In genomic region chr4:167000141-167000852, GRCh38 we compare ENCODE assay signal across 27 cellular contexts.
DNase-seq lines count a peak whose midpoint lies in the region; ATAC-seq and TF ChIP-seq lines count a peak whose summit lies in the region.
"Had no signal": no experiment of that assay in that cellular context is flagged by ENCODE, and none has a peak within 500 bp of the region (broad histone marks: within the 10 kb centered on the region; RNA-seq: fewer than 3 reads in every experiment).

No MANE protein-coding gene starts in this region.

- H4K20me1 ChIP-seq in OCI-LY3 (ENCODE audit: insufficient read depth, low read length): no peaks in the 10 kb centered on the region

- H3K36me3 ChIP-seq in breast epithelium: no peaks in the 10 kb centered on the region
- no peaks in the 10 kb centered on the region for H3K36me3 ChIP-seq in OCI-LY3 (replicated peaks; ENCODE audit: low read depth, low read length)
- H3K36me3 ChIP-seq: heart right ventricle, upper lobe of left lung had no signal

- no peak overlapping the region for H3K9ac ChIP-seq in OCI-LY3 (ENCODE audit: low read length)
- H3K9ac ChIP-seq: KMS-11 had no signal

- ATAC-seq in HG02623 (IDR thresholded peaks at IDR 0.05; ENCODE audit: unreplicated experiment) (no peak), GM19324 (IDR thresholded peaks at IDR 0.05; ENCODE audit: low FRiP score, unreplicated experiment) (no peak), GM19455 (IDR thresholded peaks at IDR 0.05; ENCODE audit: unreplicated experiment) (no peak), GM19035 (IDR thresholded peaks at IDR 0.05; ENCODE audit: unreplicated experiment) (no peak)
- ATAC-seq: heart right ventricle, left colon, Right ventricle myocardium inferior had no signal

- TF ChIP-seq POLR2A in breast epithelium (IDR thresholded peaks at IDR 0.05): no peak

- no peak overlapping the region for H3K4me3 Mint-ChIP-seq in MCF 10A (ENCODE audit: unreplicated experiment)
- H3K4me3 Mint-ChIP-seq: activated B cell treated with CpG ODN at 0.5 μM for 24 hours; activated naive CD4-positive, alpha-beta T cell treated with anti-CD3 and anti-CD28 coated beads, Interleukin-2, amount 10 ng/mL, durations not matched to agents 7 days and 5 days; activated T-helper 1 cell treated with anti-CD3 and anti-CD28 coated beads, Interleukin-12 subunit alpha, Interleukin-12 subunit beta, Interleukin-2, Interleukin-4 antibody, amounts not matched to agents 30 ng/mL and 10 ng/mL and 1 ng/mL, durations not matched to agents 14 hours and 24 hours and 36 hours; B cell had no signal

- H3K9me3 Mint-ChIP-seq in MCF 10A (ENCODE audit: unreplicated experiment): no peaks in the 10 kb centered on the region
- H3K9me3 Mint-ChIP-seq: activated B cell treated with CpG ODN at 0.5 μM for 24 hours; activated naive CD4-positive, alpha-beta T cell treated with anti-CD3 and anti-CD28 coated beads, Interleukin-2, amount 10 ng/mL, durations not matched to agents 7 days and 5 days; activated T-helper 1 cell treated with anti-CD3 and anti-CD28 coated beads, Interleukin-12 subunit alpha, Interleukin-12 subunit beta, Interleukin-2, Interleukin-4 antibody, amounts not matched to agents 30 ng/mL and 10 ng/mL and 1 ng/mL, durations not matched to agents 14 hours and 24 hours and 36 hours had no signal

- H3K4me2 ChIP-seq in OCI-LY3 (ENCODE audit: low read length): no peak overlapping the region
- H3K4me2 ChIP-seq: KMS-11 had no signal

- POLR2A ChIA-PET in MCF 10A (lab: Yijun Ruan, JAX): interaction anchor here (0.6 to 1.4 kb wide), 2 partner anchors 28 to 384 kb away, joined by 4 to 6 read pairs; no protein-coding TSS in a partner anchor

- CTCF ChIA-PET in MCF 10A (lab: Yijun Ruan, JAX): interaction anchor here (1.0 kb wide), 1 partner anchor 20 kb away, joined by 4 read pairs; no protein-coding TSS in a partner anchor

- 0 out of 2 replicates have a peak overlapping the region, but pooled peaks have one; percentile 3 for H2AFZ ChIP-seq in OCI-LY3 (ENCODE audit: low read depth, low read length)

- no peaks in the 10 kb centered on the region for H3K27me3 Mint-ChIP-seq in MCF 10A (ENCODE audit: insufficient read depth, unreplicated experiment)
- H3K27me3 Mint-ChIP-seq: activated B cell treated with CpG ODN at 0.5 μM for 24 hours; activated naive CD4-positive, alpha-beta T cell treated with anti-CD3 and anti-CD28 coated beads, Interleukin-2, amount 10 ng/mL, durations not matched to agents 7 days and 5 days; B cell; progenitor cell of endocrine pancreas had no signal

- DNase-seq in MCF 10A (ENCODE audit: unreplicated experiment) (peak; percentile 78), breast epithelium (ENCODE audit: low spot score in 2 of 2) (no peak), epithelial cell of esophagus (ENCODE audit: low read depth) (peak; percentile 90)
- DNase-seq: activated B cell treated with CpG ODN at 0.5 μM for 24 hours; activated CD4-positive, alpha-beta T cell treated with anti-CD3 and anti-CD28 coated beads, Interleukin-2, amount 50 U/mL, for 4 hours; activated naive CD4-positive, alpha-beta T cell treated with anti-CD3 and anti-CD28 coated beads, Interleukin-2, amount 10 ng/mL, durations not matched to agents 7 days and 5 days; anterior cingulate cortex; DMS79; dorsolateral prefrontal cortex; heart right ventricle; left colon; mesenchymal stem cell; NCI-H1092; NCI-H187; stimulated activated CD4-positive, alpha-beta T cell treated with anti-CD3 and anti-CD28 coated beads, Interleukin-1b, Interleukin-23, amount 100 ng/mL, for 48 hours; T-helper 9 cell; upper lobe of left lung had no signal

- peaks cover 18% of the 10 kb centered on the region for H3K4me1 Mint-ChIP-seq in MCF 10A (ENCODE audit: insufficient read depth, unreplicated experiment)
- H3K4me1 Mint-ChIP-seq: activated B cell treated with CpG ODN at 0.5 μM for 24 hours; activated naive CD4-positive, alpha-beta T cell treated with anti-CD3 and anti-CD28 coated beads, Interleukin-2, amount 10 ng/mL, durations not matched to agents 7 days and 5 days; B cell had no signal

- H3K27ac ChIP-seq in breast epithelium: no peak overlapping the region
- H3K27ac ChIP-seq in OCI-LY3 (ENCODE audit: low read length): no peak overlapping the region
- H3K27ac ChIP-seq: heart right ventricle, KMS-11, upper lobe of left lung had no signal

- H3K4me3 ChIP-seq in breast epithelium (no peak overlapping the region), OCI-LY3 (ENCODE audit: low read length) (no peak overlapping the region), epithelial cell of esophagus (ENCODE audit: low read length) (no peak overlapping the region)
- H3K4me3 ChIP-seq: dorsolateral prefrontal cortex, heart right ventricle, upper lobe of left lung had no signal

- BruUV-seq in MCF 10A (replicated peaks; lab: Mats Ljungman, UMichigan): no TSS peak

- H3K36me3 Mint-ChIP-seq in MCF 10A (ENCODE audit: insufficient read depth, unreplicated experiment): no peaks in the 10 kb centered on the region
- H3K36me3 Mint-ChIP-seq: activated naive CD4-positive, alpha-beta T cell treated with anti-CD3 and anti-CD28 coated beads, Interleukin-2, amount 10 ng/mL, durations not matched to agents 7 days and 5 days had no signal

- H3K4me1 ChIP-seq in breast epithelium (no peaks in the 10 kb centered on the region), OCI-LY3 (ENCODE audit: low read length) (no peaks in the 10 kb centered on the region)
- H3K4me1 ChIP-seq: heart right ventricle, upper lobe of left lung had no signal

- H3K9me3 ChIP-seq in breast epithelium (no peaks in the 10 kb centered on the region), OCI-LY3 (ENCODE audit: insufficient read depth, low read length) (no peaks in the 10 kb centered on the region)
- H3K9me3 ChIP-seq: heart right ventricle, upper lobe of left lung had no signal

- H3K27me3 ChIP-seq in breast epithelium (no peaks in the 10 kb centered on the region), OCI-LY3 (ENCODE audit: low read depth, low read length) (no peaks in the 10 kb centered on the region)
- H3K27me3 ChIP-seq: dorsolateral prefrontal cortex, heart right ventricle, upper lobe of left lung had no signal

- no peak overlapping the region for H3K27ac Mint-ChIP-seq in MCF 10A (ENCODE audit: low read depth, unreplicated experiment)
- H3K27ac Mint-ChIP-seq: activated B cell treated with CpG ODN at 0.5 μM for 24 hours; activated naive CD4-positive, alpha-beta T cell treated with anti-CD3 and anti-CD28 coated beads, Interleukin-2, amount 10 ng/mL, durations not matched to agents 7 days and 5 days; activated T-helper 1 cell treated with anti-CD3 and anti-CD28 coated beads, Interleukin-12 subunit alpha, Interleukin-12 subunit beta, Interleukin-2, Interleukin-4 antibody, amounts not matched to agents 30 ng/mL and 10 ng/mL and 1 ng/mL, durations not matched to agents 14 hours and 24 hours and 36 hours; B cell; progenitor cell of endocrine pancreas had no signal

- intact Hi-C loops in MCF 10A (cut with micrococcal nuclease) (no loop called here), breast epithelium (cut with DNase I; ENCODE audit: low total_unique reads) (no loop called here)

- no peaks in the 10 kb centered on the region for H3K79me2 ChIP-seq in OCI-LY3 (ENCODE audit: low read length)

- TF ChIP-seq CTCF in MCF 10A (IDR thresholded peaks at IDR 0.05; ENCODE audit: unreplicated experiment) (no peak), breast epithelium (IDR thresholded peaks at IDR 0.05) (no peak), OCI-LY3 (IDR thresholded peaks at IDR 0.05; ENCODE audit: low read depth, low read length) (no peak), epithelial cell of esophagus (IDR thresholded peaks at IDR 0.05; ENCODE audit: insufficient read depth, low read depth, low read length, missing control alignments) (no peak)

Comparison
In these comparisons a context has a peak if more than half of its experiments do, and no peak if none do; other contexts are left out.
1. DNase-seq: peak in MCF 10A (single experiment) and epithelial cell of esophagus (single experiment); none in breast epithelium (0 of 2).